25 cellular contexts compared by ENCODE assay signal in genomic region chr14:87567926-87568325, GRCh38.
"Had no signal": no experiment of that assay in that cellular context is flagged by ENCODE, and none has a peak within 500 bp of the region (broad histone marks: within the 10 kb centered on the region; RNA-seq: fewer than 3 reads in every experiment).

No MANE protein-coding gene starts in this region.

- H3K36me3 ChIP-seq: left ventricle myocardium inferior, lower lobe of right lung, neutrophil, right lobe of liver, spleen, transverse colon had no signal

- DNase-seq: effector CD4-positive, alpha-beta T cell; endodermal cell; erythroblast; foreskin keratinocyte; head of caudate nucleus; kidney; left cardiac atrium; left ventricle myocardium inferior; lower lobe of right lung; naive thymus-derived CD4-positive, alpha-beta T cell; psoas muscle; retina; right lobe of liver; spleen; stimulated activated CD4-positive, alpha-beta T cell treated with anti-CD3 and anti-CD28 coated beads, Interleukin-15, amount 100 ng/mL, for 24 hours; stimulated activated CD4-positive, alpha-beta T cell treated with anti-CD3 and anti-CD28 coated beads, Interleukin-1b, Interleukin-23, amount 100 ng/mL, for 48 hours; stimulated activated CD4-positive, alpha-beta T cell treated with anti-CD3 and anti-CD28 coated beads, Interleukin-4, amount 100 ng/mL, for 4 hours; stimulated activated naive B cell treated with anti-CD40 and anti-IgM and Interleukin-4, amounts not matched to agents 10 μg/mL and 1 μg/mL and 100 μg/mL, for 72 hours; stimulated activated naive CD8-positive, alpha-beta T cell treated with anti-CD3 and anti-CD28 coated beads, Interleukin-15, amount 100 ng/mL, for 72 hours; testis; transverse colon had no signal

- H3K4me1 ChIP-seq: foreskin keratinocyte, left ventricle myocardium inferior, lower lobe of right lung, psoas muscle, right lobe of liver, spleen, testis, transverse colon had no signal

- H3K36me3 Mint-ChIP-seq: memory B cell; naive thymus-derived CD4-positive, alpha-beta T cell; stimulated activated naive B cell treated with anti-CD40 and anti-IgM and Interleukin-4, amounts not matched to agents 10 μg/mL and 1 μg/mL and 100 μg/mL, for 72 hours had no signal

- ATAC-seq: foreskin keratinocyte; lower lobe of right lung; naive thymus-derived CD4-positive, alpha-beta T cell; psoas muscle; right lobe of liver; stimulated activated naive B cell treated with anti-CD40 and anti-IgM and Interleukin-4, amounts not matched to agents 10 μg/mL and 1 μg/mL and 100 μg/mL, for 72 hours; stimulated activated naive CD8-positive, alpha-beta T cell treated with anti-CD3 and anti-CD28 coated beads, Interleukin-15, amount 100 ng/mL, for 72 hours had no signal

- H3K9me3 ChIP-seq: lower lobe of right lung, neutrophil, psoas muscle, right lobe of liver, testis, transverse colon had no signal

- H3K4me3 ChIP-seq: coronary artery, hepatocyte, left ventricle myocardium inferior, lower lobe of right lung, psoas muscle, right lobe of liver, spleen, testis, transverse colon had no signal

- H2AFZ ChIP-seq: hepatocyte had no signal

- H3K27me3 ChIP-seq: foreskin keratinocyte, hepatocyte, neutrophil, right lobe of liver, spleen, testis, transverse colon had no signal

- H3K27ac Mint-ChIP-seq: endodermal cell; memory B cell; naive thymus-derived CD4-positive, alpha-beta T cell; stimulated activated naive B cell treated with anti-CD40 and anti-IgM and Interleukin-4, amounts not matched to agents 10 μg/mL and 1 μg/mL and 100 μg/mL, for 72 hours; stimulated activated naive CD8-positive, alpha-beta T cell treated with anti-CD3 and anti-CD28 coated beads, Interleukin-15, amount 100 ng/mL, for 72 hours had no signal

- H3K4me1 Mint-ChIP-seq: memory B cell; naive thymus-derived CD4-positive, alpha-beta T cell; stimulated activated naive B cell treated with anti-CD40 and anti-IgM and Interleukin-4, amounts not matched to agents 10 μg/mL and 1 μg/mL and 100 μg/mL, for 72 hours; stimulated activated naive CD8-positive, alpha-beta T cell treated with anti-CD3 and anti-CD28 coated beads, Interleukin-15, amount 100 ng/mL, for 72 hours had no signal

- H3K27ac ChIP-seq: coronary artery, foreskin keratinocyte, left ventricle myocardium inferior, lower lobe of right lung, neutrophil, psoas muscle, right lobe of liver, spleen, testis had no signal

- H3K79me2 ChIP-seq: hepatocyte had no signal

- H3K27me3 Mint-ChIP-seq: memory B cell; naive thymus-derived CD4-positive, alpha-beta T cell; stimulated activated naive B cell treated with anti-CD40 and anti-IgM and Interleukin-4, amounts not matched to agents 10 μg/mL and 1 μg/mL and 100 μg/mL, for 72 hours; stimulated activated naive CD8-positive, alpha-beta T cell treated with anti-CD3 and anti-CD28 coated beads, Interleukin-15, amount 100 ng/mL, for 72 hours had no signal

- H3K4me3 Mint-ChIP-seq: endodermal cell; memory B cell; naive thymus-derived CD4-positive, alpha-beta T cell; stimulated activated naive B cell treated with anti-CD40 and anti-IgM and Interleukin-4, amounts not matched to agents 10 μg/mL and 1 μg/mL and 100 μg/mL, for 72 hours; stimulated activated naive CD8-positive, alpha-beta T cell treated with anti-CD3 and anti-CD28 coated beads, Interleukin-15, amount 100 ng/mL, for 72 hours had no signal
